ENCODE assay signal across 2 cellular contexts in genomic region chr11:110196241-110196754, GRCh38.
TF ChIP-seq lines count a peak whose summit lies in the region.

No MANE protein-coding gene starts in this region.

TF ChIP-seq in A549, 52 proteins besides CTCF, POLR2A, EP300 and RAD21 (continued from another document):
- TF ChIP-seq FOXS1 (CRISPR knock-in tag; IDR thresholded peaks at IDR 0.05), result peak; percentile 14; the same call in 1 of the 2 replicates
- TF ChIP-seq MAFK (IDR thresholded peaks at IDR 0.05; ENCODE audit: partially characterized antibody), result peak; percentile 1
- no peak for TF ChIP-seq EHF (CRISPR knock-in tag; IDR thresholded peaks at IDR 0.05)
- peak; percentile 41; the same call in 2 of the 3 replicates for TF ChIP-seq SMC3 (IDR thresholded peaks at IDR 0.05)
- TF ChIP-seq FOSL2 (IDR thresholded peaks at IDR 0.05), result peak; percentile 87
- TF ChIP-seq FOSL2 (CRISPR knock-in tag; IDR thresholded peaks at IDR 0.05), result peak; percentile 88
- peak; percentile 97 to 99 for TF ChIP-seq JUN (IDR thresholded peaks at IDR 0.05)
- peak; percentile 90 for TF ChIP-seq RARB (CRISPR knock-in tag; IDR thresholded peaks at IDR 0.05)
- TF ChIP-seq, protein P1, sequence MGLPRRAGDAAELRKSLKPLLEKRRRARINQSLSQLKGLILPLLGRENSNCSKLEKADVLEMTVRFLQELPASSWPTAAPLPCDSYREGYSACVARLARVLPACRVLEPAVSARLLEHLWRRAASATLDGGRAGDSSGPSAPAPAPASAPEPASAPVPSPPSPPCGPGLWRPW (IDR thresholded peaks at IDR 0.05), result peak; percentile 87; the same call in 1 of the 2 replicates

TF ChIP-seq in HEK293, 187 proteins besides CTCF, POLR2A, EP300 and RAD21 (continued from another document):
- TF ChIP-seq, protein P2, sequence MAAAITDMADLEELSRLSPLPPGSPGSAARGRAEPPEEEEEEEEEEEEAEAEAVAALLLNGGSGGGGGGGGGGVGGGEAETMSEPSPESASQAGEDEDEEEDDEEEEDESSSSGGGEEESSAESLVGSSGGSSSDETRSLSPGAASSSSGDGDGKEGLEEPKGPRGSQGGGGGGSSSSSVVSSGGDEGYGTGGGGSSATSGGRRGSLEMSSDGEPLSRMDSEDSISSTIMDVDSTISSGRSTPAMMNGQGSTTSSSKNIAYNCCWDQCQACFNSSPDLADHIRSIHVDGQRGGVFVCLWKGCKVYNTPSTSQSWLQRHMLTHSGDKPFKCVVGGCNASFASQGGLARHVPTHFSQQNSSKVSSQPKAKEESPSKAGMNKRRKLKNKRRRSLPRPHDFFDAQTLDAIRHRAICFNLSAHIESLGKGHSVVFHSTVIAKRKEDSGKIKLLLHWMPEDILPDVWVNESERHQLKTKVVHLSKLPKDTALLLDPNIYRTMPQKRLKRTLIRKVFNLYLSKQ (tag by site-specific recombination; IDR thresholded peaks at IDR 0.05; ENCODE audit: borderline replicate concordance), result no peak
- TF ChIP-seq ZNF423 (tag by site-specific recombination; IDR thresholded peaks at IDR 0.05) (no peak), ZFP37 (tag by site-specific recombination; IDR thresholded peaks at IDR 0.05) (no peak), MYNN (tag by site-specific recombination; IDR thresholded peaks at IDR 0.05; ENCODE audit: borderline replicate concordance) (peak; percentile 81), ZNF350 (tag by site-specific recombination; IDR thresholded peaks at IDR 0.05) (no peak), ZNF433 (tag by site-specific recombination; IDR thresholded peaks at IDR 0.05; ENCODE audit: low read depth) (no peak), ZNF768 (tag by site-specific recombination; IDR thresholded peaks at IDR 0.05) (no peak), ZNF274 (IDR thresholded peaks at IDR 0.05; ENCODE audit: low read length) (no peak), ZNF274 (tag by site-specific recombination; IDR thresholded peaks at IDR 0.05; ENCODE audit: borderline replicate concordance) (no peak), ZNF513 (tag by site-specific recombination; IDR thresholded peaks at IDR 0.05) (no peak), ZNF174 (tag by site-specific recombination; IDR thresholded peaks at IDR 0.05) (no peak), SP3 (tag by site-specific recombination; IDR thresholded peaks at IDR 0.05) (0 out of 2 replicates have a peak, but pooled peaks have one; percentile 8), ZBTB26 (tag by site-specific recombination; optimal IDR thresholded peaks at IDR 0.05) (no peak), KLF8 (tag by site-specific recombination; IDR thresholded peaks at IDR 0.05) (peak; percentile 55), TCF7L2 (IDR thresholded peaks at IDR 0.05; ENCODE audit: borderline replicate concordance, low read depth, low read length) (no peak), ZNF292 (tag by site-specific recombination; IDR thresholded peaks at IDR 0.05; ENCODE audit: borderline replicate concordance, low read depth) (no peak), ZNF16 (tag by site-specific recombination; IDR thresholded peaks at IDR 0.05; ENCODE audit: low read depth) (no peak), KLF1 (tag by site-specific recombination; IDR thresholded peaks at IDR 0.05) (peak; percentile 41; the same call in 1 of the 2 replicates), ZNF629 (tag by site-specific recombination; IDR thresholded peaks at IDR 0.05) (peak; percentile 24; the same call in 1 of the 2 replicates), ZFP41 (tag by site-specific recombination; IDR thresholded peaks at IDR 0.05; ENCODE audit: borderline replicate concordance) (no peak), ZNF449 (tag by site-specific recombination; IDR thresholded peaks at IDR 0.05) (no peak), WT1 (tag by site-specific recombination; IDR thresholded peaks at IDR 0.05) (no peak)
- TF ChIP-seq, protein P3, sequence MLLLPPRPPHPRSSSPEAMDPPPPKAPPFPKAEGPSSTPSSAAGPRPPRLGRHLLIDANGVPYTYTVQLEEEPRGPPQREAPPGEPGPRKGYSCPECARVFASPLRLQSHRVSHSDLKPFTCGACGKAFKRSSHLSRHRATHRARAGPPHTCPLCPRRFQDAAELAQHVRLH (tag by site-specific recombination; IDR thresholded peaks at IDR 0.05), result no peak
- TF ChIP-seq, protein P4, sequence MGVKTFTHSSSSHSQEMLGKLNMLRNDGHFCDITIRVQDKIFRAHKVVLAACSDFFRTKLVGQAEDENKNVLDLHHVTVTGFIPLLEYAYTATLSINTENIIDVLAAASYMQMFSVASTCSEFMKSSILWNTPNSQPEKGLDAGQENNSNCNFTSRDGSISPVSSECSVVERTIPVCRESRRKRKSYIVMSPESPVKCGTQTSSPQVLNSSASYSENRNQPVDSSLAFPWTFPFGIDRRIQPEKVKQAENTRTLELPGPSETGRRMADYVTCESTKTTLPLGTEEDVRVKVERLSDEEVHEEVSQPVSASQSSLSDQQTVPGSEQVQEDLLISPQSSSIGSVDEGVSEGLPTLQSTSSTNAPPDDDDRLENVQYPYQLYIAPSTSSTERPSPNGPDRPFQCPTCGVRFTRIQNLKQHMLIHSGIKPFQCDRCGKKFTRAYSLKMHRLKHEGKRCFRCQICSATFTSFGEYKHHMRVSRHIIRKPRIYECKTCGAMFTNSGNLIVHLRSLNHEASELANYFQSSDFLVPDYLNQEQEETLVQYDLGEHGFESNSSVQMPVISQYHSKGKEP (tag by site-specific recombination; IDR thresholded peaks at IDR 0.05), result no peak
- TF ChIP-seq, protein P5, sequence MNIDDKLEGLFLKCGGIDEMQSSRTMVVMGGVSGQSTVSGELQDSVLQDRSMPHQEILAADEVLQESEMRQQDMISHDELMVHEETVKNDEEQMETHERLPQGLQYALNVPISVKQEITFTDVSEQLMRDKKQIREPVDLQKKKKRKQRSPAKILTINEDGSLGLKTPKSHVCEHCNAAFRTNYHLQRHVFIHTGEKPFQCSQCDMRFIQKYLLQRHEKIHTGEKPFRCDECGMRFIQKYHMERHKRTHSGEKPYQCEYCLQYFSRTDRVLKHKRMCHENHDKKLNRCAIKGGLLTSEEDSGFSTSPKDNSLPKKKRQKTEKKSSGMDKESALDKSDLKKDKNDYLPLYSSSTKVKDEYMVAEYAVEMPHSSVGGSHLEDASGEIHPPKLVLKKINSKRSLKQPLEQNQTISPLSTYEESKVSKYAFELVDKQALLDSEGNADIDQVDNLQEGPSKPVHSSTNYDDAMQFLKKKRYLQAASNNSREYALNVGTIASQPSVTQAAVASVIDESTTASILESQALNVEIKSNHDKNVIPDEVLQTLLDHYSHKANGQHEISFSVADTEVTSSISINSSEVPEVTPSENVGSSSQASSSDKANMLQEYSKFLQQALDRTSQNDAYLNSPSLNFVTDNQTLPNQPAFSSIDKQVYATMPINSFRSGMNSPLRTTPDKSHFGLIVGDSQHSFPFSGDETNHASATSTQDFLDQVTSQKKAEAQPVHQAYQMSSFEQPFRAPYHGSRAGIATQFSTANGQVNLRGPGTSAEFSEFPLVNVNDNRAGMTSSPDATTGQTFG (tag by site-specific recombination; IDR thresholded peaks at IDR 0.05; ENCODE audit: borderline replicate concordance), result no peak
- TF ChIP-seq, protein P6, sequence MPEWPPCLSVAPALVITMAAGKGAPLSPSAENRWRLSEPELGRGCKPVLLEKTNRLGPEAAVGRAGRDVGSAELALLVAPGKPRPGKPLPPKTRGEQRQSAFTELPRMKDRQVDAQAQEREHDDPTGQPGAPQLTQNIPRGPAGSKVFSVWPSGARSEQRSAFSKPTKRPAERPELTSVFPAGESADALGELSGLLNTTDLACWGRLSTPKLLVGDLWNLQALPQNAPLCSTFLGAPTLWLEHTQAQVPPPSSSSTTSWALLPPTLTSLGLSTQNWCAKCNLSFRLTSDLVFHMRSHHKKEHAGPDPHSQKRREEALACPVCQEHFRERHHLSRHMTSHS (tag by site-specific recombination; IDR thresholded peaks at IDR 0.05), result no peak
